In the genomic region with DNA sequence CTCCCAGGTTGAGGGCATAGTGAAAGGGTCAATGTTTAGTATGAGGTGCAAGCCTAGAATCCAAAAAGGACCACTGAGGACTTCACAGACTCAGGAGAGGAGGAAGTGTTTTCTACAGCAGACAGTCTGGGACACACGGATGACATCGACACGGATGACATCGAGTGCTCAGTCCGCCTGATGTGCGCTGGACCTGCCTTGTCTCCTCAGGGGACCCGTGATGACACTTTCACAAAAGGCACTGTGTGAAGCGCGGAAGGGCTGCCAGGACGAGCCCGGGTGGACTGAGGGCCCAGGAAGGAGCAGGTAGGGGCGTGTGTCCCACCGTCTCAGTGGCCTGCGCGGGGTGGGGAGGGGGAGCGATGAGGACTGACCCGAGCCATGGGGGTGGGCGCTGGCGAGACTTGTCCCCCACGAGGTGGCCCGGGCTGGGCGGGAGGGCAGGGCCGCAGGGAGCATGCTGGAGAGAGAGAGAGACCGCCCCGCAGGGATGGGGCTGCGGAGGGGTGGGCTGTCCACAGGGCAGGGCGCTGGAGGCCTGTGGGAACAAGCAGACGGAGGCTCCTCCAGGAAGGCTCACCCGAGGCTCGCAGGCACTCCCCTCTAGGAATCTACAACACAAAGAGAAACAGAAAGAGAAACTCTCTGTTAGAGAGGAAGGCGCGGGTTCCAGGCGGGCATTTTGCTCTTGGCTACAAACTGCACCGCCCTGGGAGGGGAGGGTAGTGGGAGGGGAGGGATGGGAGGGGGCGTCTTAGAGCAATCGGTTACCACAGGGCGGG, we compare ENCODE assay signal across 9 cellular contexts. TPM values are rescaled to one million over a fixed set of nuclear protein-coding genes. Genes with fewer than 3 reads are reported as not detected.
DNase-seq lines count a peak whose midpoint lies in the region; ATAC-seq, FAIRE-seq and TF ChIP-seq lines count a peak whose summit lies in the region.
"Had no signal": no experiment of that assay in that cellular context is flagged by ENCODE, and none has a peak within 500 bp of the region (broad histone marks: within the 10 kb centered on the region; RNA-seq: fewer than 3 reads in every experiment).

No MANE protein-coding gene starts in this region.

- peak overlapping the region; percentile 52 for H3K4me2 ChIP-seq in GM12878 (ENCODE audit: control insufficient read depth, insufficient read depth)

- H3K79me2 ChIP-seq in GM12878 (ENCODE audit: control insufficient read depth, insufficient read depth, low read length) = peaks cover 54% of the 10 kb centered on the region

- H2AFZ ChIP-seq in GM12878 (ENCODE audit: control insufficient read depth, low read depth, low read length) = no peak overlapping the region

- H4K20me1 ChIP-seq in GM12878 (ENCODE audit: control insufficient read depth, insufficient read depth) = no peaks in the 10 kb centered on the region

- H3K9ac ChIP-seq in GM12878 (ENCODE audit: control insufficient read depth, insufficient read depth, low read length) = peak overlapping the region; percentile 64

- FAIRE-seq in GM12878 (lab: Jason Lieb, UNC) = no peak
- FAIRE-seq in small intestine (lab: Jason Lieb, UNC) = no peak
- FAIRE-seq: TTC549 had no signal

- H3K9me3 ChIP-seq in GM12878 (replicated peaks; ENCODE audit: control insufficient read depth, insufficient read depth, low read length) (no peaks in the 10 kb centered on the region), small intestine (ENCODE audit: control insufficient read depth, low read depth) (no peaks in the 10 kb centered on the region), SJCRH30 (replicated peaks) (no peaks in the 10 kb centered on the region)

- no peak for TF ChIP-seq RAD21 in GM12878 (IDR thresholded peaks at IDR 0.05; ENCODE audit: insufficient read depth, low read depth, low read length)

- in situ Hi-C loops in GM12878 (cut with MboI) (loop anchor here (5.0 kb wide), 2 partner anchors 102 to 152 kb away; a partner anchor contains a TSS), ACHN (cut with HindIII; ENCODE audit: low pct_ligation_motif_present, low pct_unique_long_range_greater_than_20kb, low sequenced_read_pairs) (no loop called here)

- TF ChIP-seq CTCF in GM12878 (IDR thresholded peaks at IDR 0.05 in 2 of 3, conservative IDR thresholded peaks at IDR 0.05 in 1 of 3; ENCODE audit: control insufficient read depth in 2 of 3, extremely low read depth in 1 of 3, insufficient read depth in 1 of 3, low read depth in 3 of 3, low read length in 3 of 3) = no peak

- TF ChIP-seq POLR2A in GM12878 (IDR thresholded peaks at IDR 0.05; ENCODE audit: low read depth, low read length) = peak; percentile 72; the same call in 1 of the 2 replicates

- TF ChIP-seq EP300 in GM12878 (IDR thresholded peaks at IDR 0.05; ENCODE audit: borderline replicate concordance in 1 of 2, control insufficient read depth in 1 of 2, low read depth in 2 of 2, low read length in 2 of 2) = no peak

- CTCF ChIA-PET in GM12878 (lab: Yijun Ruan, JAX) = interaction anchor here (1.0 to 1.5 kb wide), 2 partner anchors 73 to 139 kb away, joined by 3 to 4 read pairs; no protein-coding TSS in a partner anchor

- ATAC-seq in GM12878 = peak; percentile 1; the same call in 1 of the 3 replicates
- ATAC-seq in GM18861 (IDR thresholded peaks at IDR 0.05; ENCODE audit: unreplicated experiment) = no peak

- RAD21 ChIA-PET in GM12878 (lab: Charles Lee; ENCODE audit: unreplicated experiment) = interaction anchor here (1.4 to 5.4 kb wide), 4 partner anchors 43 to 103 kb away, joined by 3 to 89 read pairs (median 26); no protein-coding TSS in a partner anchor

- peak overlapping the region; percentile 96 for H3K27ac ChIP-seq in GM12878 (ENCODE audit: control insufficient read depth, insufficient read depth)
- H3K27ac ChIP-seq in small intestine (ENCODE audit: low read depth in 1 of 2, low read length in 1 of 2) = peak overlapping the region; percentile 80 to 90
- H3K27ac ChIP-seq in SJCRH30 = no peak overlapping the region

- H3K4me3 ChIP-seq in GM12878 (peak overlapping the region; percentile 31; the same call in 1 of the 2 replicates), small intestine (ENCODE audit: low read depth in 1 of 2, low read length in 2 of 2) (peak overlapping the region in 1 of 2 donors; percentile 43), SJCRH30 (no peak overlapping the region)

- POLR2A ChIA-PET in GM12878 (lab: Charles Lee) = interaction anchor here (0.6 to 2.1 kb wide), 4 partner anchors 45 to 182 kb away, joined by 3 to 6 read pairs (median 4); no protein-coding TSS in a partner anchor

- 51% methylated on average over 22 of the region's 37 CpGs for WGBS in GM12878 (ENCODE audit: insufficient coverage, insufficient replicate concordance, low lambda C conversion rate, missing lambda C conversion rate)
- WGBS in small intestine, 3 donors = 39 to 50% (median 50%) methylated on average over 34 to 37 of the region's 37 CpGs

- H3K36me3 ChIP-seq in GM12878 (ENCODE audit: control insufficient read depth in 2 of 2, insufficient read depth in 2 of 2, low read length in 1 of 2) (peaks cover 10 to 24% of the 10 kb centered on the region in 2 experiments), small intestine (ENCODE audit: control insufficient read depth in 2 of 2, insufficient read depth in 2 of 2, low read length in 2 of 2) (no peaks in the 10 kb centered on the region), SJCRH30 (no peaks in the 10 kb centered on the region; the same call in 1 of the 2 replicates)

- H3K4me1 ChIP-seq in GM12878 (ENCODE audit: control insufficient read depth, insufficient read depth, low read length) = peaks cover 90% of the 10 kb centered on the region
- peaks cover 0 to 8% of the 10 kb centered on the region in 2 donors for H3K4me1 ChIP-seq in small intestine (ENCODE audit: control insufficient read depth in 2 of 2, insufficient read depth in 1 of 2, low read depth in 1 of 2, low read length in 1 of 2)
- peaks cover 13% of the 10 kb centered on the region for H3K4me1 ChIP-seq in SJCRH30

- intact Hi-C loops in GM12878 (cut with micrococcal nuclease; ENCODE audit: unreplicated experiment) = loop anchor here (2.0 to 5.0 kb wide), 4 partner anchors 67 to 207 kb away; no protein-coding TSS in a partner anchor

- peak; percentile 86 for DNase-seq in ELF-1 (ENCODE audit: low read depth, low spot score)
- DNase-seq in T follicular helper cell (ENCODE audit: low read depth) = peak; percentile 38
- DNase-seq in GM12878 (ENCODE audit: low read depth, low spot score) = peak; percentile 31
- DNase-seq in small intestine = peak; percentile 66
- DNase-seq in middle frontal gyrus (ENCODE audit: extremely low spot score, low spot score) = no peak
- no peak for DNase-seq in SJCRH30
- DNase-seq in ACHN = no peak

- SMC1A ChIA-PET in GM12878 (lab: Charles Lee; ENCODE audit: uncharacterized antibody, unreplicated experiment) = interaction anchor here (1.1 to 3.5 kb wide), 3 partner anchors 65 to 209 kb away, joined by 3 to 18 read pairs (median 5); no protein-coding TSS in a partner anchor

- no TSS peak for BruUV-seq in GM12878 (replicated peaks; lab: Mats Ljungman, UMichigan)

- H3K27me3 ChIP-seq in GM12878 (replicated peaks in 1 of 2; ENCODE audit: control insufficient read depth in 2 of 2, insufficient read depth in 2 of 2, low read length in 1 of 2) (no peaks in the 10 kb centered on the region), small intestine (ENCODE audit: control insufficient read depth in 2 of 2, insufficient read depth in 2 of 2, low read length in 2 of 2) (no peaks in the 10 kb centered on the region), SJCRH30 (no peaks in the 10 kb centered on the region)

TF ChIP-seq in GM12878, 131 proteins besides CTCF, POLR2A, EP300 and RAD21 (continues in another document):
- TF ChIP-seq SPI1 (IDR thresholded peaks at IDR 0.05; ENCODE audit: borderline replicate concordance, insufficient read depth, low read depth, low read length) = peak; percentile 5; the same call in 1 of the 2 replicates

RNA-seq across cellular contexts. Expression of a gene that starts 54.9 kb away (rescaled TPM):
- 11.7 and 12.6 TPM in 2 replicates for total RNA-seq in GM12878 (2013; cell fraction: nucleolus; rRNA removed)
- total RNA-seq in GM12878 (2014; rRNA removed) (10.7 and 14.4 TPM in 2 replicates), GM12878 (2014; rRNA removed; fragmentation: Illumina TruSeq; extraction: Trizol) (6.4 and 7.6 TPM in 2 replicates), GM12878 (2021) (23.0 and 23.3 TPM in 2 replicates)
- 6.4 TPM for polyA plus RNA-seq in GM12878 (2011; ENCODE audit: low read depth)
- polyA plus RNA-seq in GM12878 (2011; rRNA removed) (4.0 and 7.5 TPM in 2 replicates), GM12878 (2014; fragmentation: Illumina TruSeq; extraction: Trizol) (2.6 and 6.1 TPM in 2 replicates), GM12878 (2014; fragmentation: Nextera tagmentation; extraction: Ambion mirVana) (1 to 10 TPM in 1 of 2 experiments, under 1 TPM in 1; 0.66 to 1.1 TPM), GM12878 (2014; rRNA removed) (15.8 and 23.0 TPM in 2 replicates), GM12878 (2016; fragmentation: Nextera tagmentation; extraction: Ambion mirVana) (10 to 100 TPM; 22.3 to 22.9 TPM), small intestine (10 to 100 TPM; 16.9 to 47.0 (median 23.9) TPM)
- polyA plus RNA-seq in GM12878 (2011; cell fraction: cytosol; rRNA removed) = 8.6 and 11.8 TPM in 2 replicates
- polyA plus RNA-seq in GM12878 (2011; cell fraction: nucleus; rRNA removed) = 79.9 and 80.0 TPM in 2 replicates
- polyA plus RNA-seq in GM12878 (2012) = 11.7 and 12.5 TPM in 2 replicates
- 6.4 and 11.9 TPM in 2 replicates for polyA minus RNA-seq in GM12878 (2011; rRNA and poly(A)+ RNA removed)
- 4.8 and 5.2 TPM in 2 replicates for polyA minus RNA-seq in GM12878 (2011; cell fraction: cytosol; rRNA and poly(A)+ RNA removed)
- 10.2 and 16.4 TPM in 2 replicates for polyA minus RNA-seq in GM12878 (2011; cell fraction: nucleus; rRNA and poly(A)+ RNA removed)
- 15.1 and 17.0 TPM in 2 replicates for total RNA-seq in SJCRH30 (2014; rRNA removed; shearing (Covaris generic))

RNA-seq across cellular contexts. Expression of a gene that starts 55.1 kb away (rescaled TPM):
- total RNA-seq in GM12878 (2013; cell fraction: nucleolus; rRNA removed) = 14.4 and 17.1 TPM in 2 replicates
- total RNA-seq in GM12878 (2014; rRNA removed) = 32.6 and 36.7 TPM in 2 replicates
- 46.2 and 54.6 TPM in 2 replicates for total RNA-seq in GM12878 (2014; rRNA removed; fragmentation: Illumina TruSeq; extraction: Trizol)
- 18.9 and 23.0 TPM in 2 replicates for total RNA-seq in GM12878 (2021)
- polyA plus RNA-seq in GM12878 (2011; ENCODE audit: low read depth) = 32.0 TPM
- polyA plus RNA-seq in GM12878 (2011; rRNA removed) = 41.8 and 60.7 TPM in 2 replicates
- 20.5 and 23.6 TPM in 2 replicates for polyA plus RNA-seq in GM12878 (2011; cell fraction: cytosol; rRNA removed)
- 6.5 and 9.3 TPM in 2 replicates for polyA plus RNA-seq in GM12878 (2011; cell fraction: nucleus; rRNA removed)
- 24.9 and 32.2 TPM in 2 replicates for polyA plus RNA-seq in GM12878 (2012)
- 52.4 and 53.3 TPM in 2 replicates for polyA plus RNA-seq in GM12878 (2014; fragmentation: Illumina TruSeq; extraction: Trizol)
- polyA plus RNA-seq in GM12878 (2014; fragmentation: Nextera tagmentation; extraction: Ambion mirVana) = 10 to 100 TPM; 28.6 to 60.9 TPM
- 37.5 and 40.0 TPM in 2 replicates for polyA plus RNA-seq in GM12878 (2014; rRNA removed)
- 10 to 100 TPM; 56.9 to 59.0 TPM for polyA plus RNA-seq in GM12878 (2016; fragmentation: Nextera tagmentation; extraction: Ambion mirVana)
- 8.7 and 13.1 TPM in 2 replicates for polyA minus RNA-seq in GM12878 (2011; rRNA and poly(A)+ RNA removed)
- 7.4 and 14.0 TPM in 2 replicates for polyA minus RNA-seq in GM12878 (2011; cell fraction: cytosol; rRNA and poly(A)+ RNA removed)
- polyA minus RNA-seq in GM12878 (2011; cell fraction: nucleus; rRNA and poly(A)+ RNA removed) = 3.7 and 7.0 TPM in 2 replicates
- polyA plus RNA-seq in small intestine = 10 to 100 TPM; 58.3 to 62.6 (median 60.5) TPM
- 74.1 and 76.0 TPM in 2 replicates for total RNA-seq in SJCRH30 (2014; rRNA removed; shearing (Covaris generic))

Comparison
In these comparisons a context has a peak if more than half of its experiments do, and no peak if none do; other contexts are left out.
1. DNase-seq: peak in ELF-1 (single experiment), T follicular helper cell (single experiment), GM12878 (single experiment) and small intestine (single experiment); none in middle frontal gyrus (single experiment), SJCRH30 (0 of 2) and ACHN (single experiment).